Comparison of ENCODE assay signal across 18 cellular contexts in genomic region chr16:18783430-18784341, GRCh38. TPM values are rescaled to one million over a fixed set of nuclear protein-coding genes. Genes with fewer than 3 reads are reported as not detected.
DNase-seq lines count a peak whose midpoint lies in the region; ATAC-seq and TF ChIP-seq lines count a peak whose summit lies in the region.
"Had no signal": no experiment of that assay in that cellular context is flagged by ENCODE, and none has a peak within 500 bp of the region (broad histone marks: within the 10 kb centered on the region; RNA-seq: fewer than 3 reads in every experiment).

No MANE protein-coding gene starts in this region.

- no peaks in the 10 kb centered on the region for H3K9me3 Mint-ChIP-seq in CD4-positive, alpha-beta T cell
- H3K9me3 Mint-ChIP-seq in activated T-helper 1 cell treated with anti-CD3 and anti-CD28 coated beads, Interleukin-12 subunit alpha, Interleukin-12 subunit beta, Interleukin-2, Interleukin-4 antibody, amounts not matched to agents 30 ng/mL and 10 ng/mL and 1 ng/mL, durations not matched to agents 14 hours and 24 hours and 36 hours = no peaks in the 10 kb centered on the region
- no peaks in the 10 kb centered on the region for H3K9me3 Mint-ChIP-seq in neural crest cell
- H3K9me3 Mint-ChIP-seq: HFFc6 had no signal

- BruUV-seq in A673 (replicated peaks; lab: Mats Ljungman, UMichigan) = no TSS peak

- intact Hi-C loops in CD4-positive, alpha-beta T cell (cut with DNase I, micrococcal nuclease) = no loop called here
- intact Hi-C loops in activated T-helper 1 cell treated with anti-CD3 and anti-CD28 coated beads, Interleukin-12 subunit alpha, Interleukin-12 subunit beta, Interleukin-2, Interleukin-4 antibody, amounts not matched to agents 30 ng/mL and 10 ng/mL and 1 ng/mL, durations not matched to agents 14 hours and 24 hours and 36 hours (cut with micrococcal nuclease) = loop anchor here (1.0 kb wide), 1 partner anchor 12 kb away; no protein-coding TSS in a partner anchor
- intact Hi-C loops in A673 (cut with micrococcal nuclease; ENCODE audit: unreplicated experiment) = no loop called here

- H3K27me3 ChIP-seq in CD4-positive, alpha-beta T cell (ENCODE audit: control insufficient read depth, insufficient read depth, low read length) = no peaks in the 10 kb centered on the region
- no peaks in the 10 kb centered on the region for H3K27me3 ChIP-seq in DND-41 (ENCODE audit: insufficient read depth, low read length, poor library complexity)
- H3K27me3 ChIP-seq in A673 (replicated peaks; ENCODE audit: insufficient read depth, low read depth, low read length, poor library complexity) = no peaks in the 10 kb centered on the region
- H3K27me3 ChIP-seq: BLaER1 treated with 17β-estradiol and CSF1 and Interleukin-3, amounts not matched to agents 10 nM and 100 nM; hepatocyte had no signal

- H3K4me1 Mint-ChIP-seq in CD4-positive, alpha-beta T cell (ENCODE audit: low read depth) = peaks cover 54% of the 10 kb centered on the region
- H3K4me1 Mint-ChIP-seq in activated T-helper 1 cell treated with anti-CD3 and anti-CD28 coated beads, Interleukin-12 subunit alpha, Interleukin-12 subunit beta, Interleukin-2, Interleukin-4 antibody, amounts not matched to agents 30 ng/mL and 10 ng/mL and 1 ng/mL, durations not matched to agents 14 hours and 24 hours and 36 hours (ENCODE audit: low read depth) = peaks cover 49% of the 10 kb centered on the region
- peaks cover 42% of the 10 kb centered on the region for H3K4me1 Mint-ChIP-seq in neural crest cell

- H3K4me3 ChIP-seq in DND-41 (ENCODE audit: low read depth in 1 of 2, low read length in 2 of 2) (no peak overlapping the region), A673 (ENCODE audit: low read depth, low read length, poor library complexity, severe bottlenecking) (no peak overlapping the region)
- H3K4me3 ChIP-seq: hepatocyte, PC-9 had no signal

- no peak overlapping the region for H2AFZ ChIP-seq in DND-41 (ENCODE audit: low read depth, low read length)
- H2AFZ ChIP-seq: hepatocyte, PC-9 had no signal

- H3K4me1 ChIP-seq in DND-41 (ENCODE audit: insufficient read depth, low read length) (peaks cover 38% of the 10 kb centered on the region), A673 (ENCODE audit: insufficient read depth, low read length, poor library complexity, severe bottlenecking) (peaks cover 30% of the 10 kb centered on the region)

- H3K9ac ChIP-seq in DND-41 (ENCODE audit: low read depth, low read length) = no peak overlapping the region

- no peak overlapping the region for H3K27ac ChIP-seq in CD4-positive, alpha-beta T cell (ENCODE audit: low read depth, low read length)
- no peak overlapping the region for H3K27ac ChIP-seq in DND-41 (ENCODE audit: low read length)
- no peak overlapping the region for H3K27ac ChIP-seq in A673 (ENCODE audit: low read depth, low read length, poor library complexity, severe bottlenecking)
- H3K27ac ChIP-seq: BLaER1 treated with 17β-estradiol and CSF1 and Interleukin-3, amounts not matched to agents 10 nM and 100 nM; hepatocyte; PC-9 had no signal

- 0 out of 2 replicates have a peak overlapping the region, but pooled peaks have one; percentile 11 for H3K4me2 ChIP-seq in DND-41 (ENCODE audit: insufficient read depth, low read length)
- H3K4me2 ChIP-seq: hepatocyte, PC-9 had no signal

- CTCF ChIA-PET in CD4-positive, alpha-beta T cell (lab: Charles Lee) = interaction anchor here (1.1 to 9.5 kb wide), 2 partner anchors 17 to 18 kb away, joined by 4 to 95 read pairs; partner anchors contain the start of gene ARL6IP1
- CTCF ChIA-PET in A673 (lab: Charles Lee) = no interaction called here

- TF ChIP-seq CTCF in CD4-positive, alpha-beta T cell (IDR thresholded peaks at IDR 0.05) = no peak
- TF ChIP-seq CTCF in DND-41 (IDR thresholded peaks at IDR 0.05; ENCODE audit: borderline replicate concordance, extremely low read depth, low read length, poor library complexity, severe bottlenecking) (no peak), neural crest cell (conservative IDR thresholded peaks at IDR 0.05) (no peak), A673 (conservative IDR thresholded peaks at IDR 0.05; ENCODE audit: low read depth, low read length) (no peak)

- no peak for ATAC-seq in CD4-positive, alpha-beta T cell (ENCODE audit: poor library complexity)
- ATAC-seq in DND-41 (ENCODE audit: insufficient read depth, low read depth) = no peak

- no peaks in the 10 kb centered on the region for H3K27me3 Mint-ChIP-seq in CD4-positive, alpha-beta T cell
- no peaks in the 10 kb centered on the region for H3K27me3 Mint-ChIP-seq in activated T-helper 1 cell treated with anti-CD3 and anti-CD28 coated beads, Interleukin-12 subunit alpha, Interleukin-12 subunit beta, Interleukin-2, Interleukin-4 antibody, amounts not matched to agents 30 ng/mL and 10 ng/mL and 1 ng/mL, durations not matched to agents 14 hours and 24 hours and 36 hours (ENCODE audit: insufficient read depth)
- H3K27me3 Mint-ChIP-seq in neural crest cell (ENCODE audit: low read depth) = no peaks in the 10 kb centered on the region

- peaks cover 62% of the 10 kb centered on the region for H4K20me1 ChIP-seq in DND-41 (ENCODE audit: insufficient read depth, low read length)

- peaks cover 64% of the 10 kb centered on the region for H3K36me3 Mint-ChIP-seq in CD4-positive, alpha-beta T cell (ENCODE audit: low read depth)
- H3K36me3 Mint-ChIP-seq in activated T-helper 1 cell treated with anti-CD3 and anti-CD28 coated beads, Interleukin-12 subunit alpha, Interleukin-12 subunit beta, Interleukin-2, Interleukin-4 antibody, amounts not matched to agents 30 ng/mL and 10 ng/mL and 1 ng/mL, durations not matched to agents 14 hours and 24 hours and 36 hours (ENCODE audit: low read depth) = peaks cover 54% of the 10 kb centered on the region
- H3K36me3 Mint-ChIP-seq in neural crest cell (ENCODE audit: low read depth) = peaks cover 40% of the 10 kb centered on the region

- H3K79me2 ChIP-seq in DND-41 (ENCODE audit: insufficient read depth, low read length) = peaks cover 60% of the 10 kb centered on the region

- no peak overlapping the region for H3K4me3 Mint-ChIP-seq in CD4-positive, alpha-beta T cell
- H3K4me3 Mint-ChIP-seq in activated T-helper 1 cell treated with anti-CD3 and anti-CD28 coated beads, Interleukin-12 subunit alpha, Interleukin-12 subunit beta, Interleukin-2, Interleukin-4 antibody, amounts not matched to agents 30 ng/mL and 10 ng/mL and 1 ng/mL, durations not matched to agents 14 hours and 24 hours and 36 hours = no peak overlapping the region
- peak overlapping the region; percentile 65 for H3K4me3 Mint-ChIP-seq in neural crest cell
- H3K4me3 Mint-ChIP-seq: HFFc6 had no signal

- H3K36me3 ChIP-seq in DND-41 (ENCODE audit: insufficient read depth, low read length) (peaks cover 64% of the 10 kb centered on the region), A673 (ENCODE audit: insufficient read depth, low read length, poor library complexity, severe bottlenecking) (peaks cover 66% of the 10 kb centered on the region)

- POLR2A ChIA-PET in CD4-positive, alpha-beta T cell (lab: Charles Lee) = no interaction called here
- POLR2A ChIA-PET in A673 (lab: Charles Lee; ENCODE audit: low non-redundant PET) = no interaction called here

- DNase-seq in CD4-positive, alpha-beta T cell = no peak
- DNase-seq in DND-41 (no peak), neural crest cell (ENCODE audit: low read depth, low spot score) (no peak), NCI-H524 (lab: John Stamatoyannopoulos, UW) (no peak), A673 (ENCODE audit: low spot score) (no peak), NAMALWA (ENCODE audit: low spot score) (no peak)
- no peak for DNase-seq in activated T-helper 1 cell treated with anti-CD3 and anti-CD28 coated beads, Interleukin-12 subunit alpha, Interleukin-12 subunit beta, Interleukin-2, Interleukin-4 antibody, amounts not matched to agents 30 ng/mL and 10 ng/mL and 1 ng/mL, durations not matched to agents 14 hours and 24 hours and 36 hours (ENCODE audit: low spot score)
- DNase-seq: caudate nucleus; DMS79; effector CD8-positive, alpha-beta T cell; HFFc6; kidney glomerular epithelial cell; NCI-H2081; NCI-H524 treated with DMSO at 0.1 percent for 48 hours; PC-9; stimulated activated CD4-positive, alpha-beta T cell treated with anti-CD3 and anti-CD28 coated beads, Interleukin-4, amount 100 ng/mL, for 1 hour had no signal

- H3K27ac Mint-ChIP-seq in CD4-positive, alpha-beta T cell = peak overlapping the region; percentile 69
- H3K27ac Mint-ChIP-seq in activated T-helper 1 cell treated with anti-CD3 and anti-CD28 coated beads, Interleukin-12 subunit alpha, Interleukin-12 subunit beta, Interleukin-2, Interleukin-4 antibody, amounts not matched to agents 30 ng/mL and 10 ng/mL and 1 ng/mL, durations not matched to agents 14 hours and 24 hours and 36 hours = peak overlapping the region; percentile 29
- H3K27ac Mint-ChIP-seq in neural crest cell (ENCODE audit: unreplicated experiment) = no peak overlapping the region
- H3K27ac Mint-ChIP-seq: HFFc6 had no signal

- no peaks in the 10 kb centered on the region for H3K9me3 ChIP-seq in CD4-positive, alpha-beta T cell (ENCODE audit: control insufficient read depth, low read length)
- H3K9me3 ChIP-seq in DND-41 (ENCODE audit: insufficient read depth, low read length, severe bottlenecking) (no peaks in the 10 kb centered on the region), A673 (ENCODE audit: low read depth, low read length, poor library complexity, severe bottlenecking) (no peaks in the 10 kb centered on the region)
- H3K9me3 ChIP-seq: BLaER1 treated with 17β-estradiol and CSF1 and Interleukin-3, amounts not matched to agents 10 nM and 100 nM had no signal

RNA-seq across cellular contexts. Expression of gene RPS15A, which starts 6.4 kb away (rescaled TPM):
- total RNA-seq in CD4-positive, alpha-beta T cell = 1,000 to 10,000 TPM; 3,821 to 3,943 TPM
- total RNA-seq in activated T-helper 1 cell treated with anti-CD3 and anti-CD28 coated beads, Interleukin-12 subunit alpha, Interleukin-12 subunit beta, Interleukin-2, Interleukin-4 antibody, amounts not matched to agents 30 ng/mL and 10 ng/mL and 1 ng/mL, durations not matched to agents 14 hours and 24 hours and 36 hours = 1,849 and 1,857 TPM in 2 replicates
- 1,697 and 1,736 TPM in 2 replicates for total RNA-seq in neural crest cell
- 1,282 and 1,307 TPM in 2 replicates for total RNA-seq in A673 (2021)

RNA-seq across cellular contexts. Expression of gene ARL6IP1, which starts 17.7 kb away (rescaled TPM):
- 100 to 1,000 TPM; 109 to 111 TPM for total RNA-seq in CD4-positive, alpha-beta T cell
- total RNA-seq in activated T-helper 1 cell treated with anti-CD3 and anti-CD28 coated beads, Interleukin-12 subunit alpha, Interleukin-12 subunit beta, Interleukin-2, Interleukin-4 antibody, amounts not matched to agents 30 ng/mL and 10 ng/mL and 1 ng/mL, durations not matched to agents 14 hours and 24 hours and 36 hours = 105 and 109 TPM in 2 replicates
- 211 and 212 TPM in 2 replicates for total RNA-seq in neural crest cell
- 179 and 223 TPM in 2 replicates for total RNA-seq in A673 (2021)
